8 cellular contexts compared by ENCODE assay signal in the genomic region with DNA sequence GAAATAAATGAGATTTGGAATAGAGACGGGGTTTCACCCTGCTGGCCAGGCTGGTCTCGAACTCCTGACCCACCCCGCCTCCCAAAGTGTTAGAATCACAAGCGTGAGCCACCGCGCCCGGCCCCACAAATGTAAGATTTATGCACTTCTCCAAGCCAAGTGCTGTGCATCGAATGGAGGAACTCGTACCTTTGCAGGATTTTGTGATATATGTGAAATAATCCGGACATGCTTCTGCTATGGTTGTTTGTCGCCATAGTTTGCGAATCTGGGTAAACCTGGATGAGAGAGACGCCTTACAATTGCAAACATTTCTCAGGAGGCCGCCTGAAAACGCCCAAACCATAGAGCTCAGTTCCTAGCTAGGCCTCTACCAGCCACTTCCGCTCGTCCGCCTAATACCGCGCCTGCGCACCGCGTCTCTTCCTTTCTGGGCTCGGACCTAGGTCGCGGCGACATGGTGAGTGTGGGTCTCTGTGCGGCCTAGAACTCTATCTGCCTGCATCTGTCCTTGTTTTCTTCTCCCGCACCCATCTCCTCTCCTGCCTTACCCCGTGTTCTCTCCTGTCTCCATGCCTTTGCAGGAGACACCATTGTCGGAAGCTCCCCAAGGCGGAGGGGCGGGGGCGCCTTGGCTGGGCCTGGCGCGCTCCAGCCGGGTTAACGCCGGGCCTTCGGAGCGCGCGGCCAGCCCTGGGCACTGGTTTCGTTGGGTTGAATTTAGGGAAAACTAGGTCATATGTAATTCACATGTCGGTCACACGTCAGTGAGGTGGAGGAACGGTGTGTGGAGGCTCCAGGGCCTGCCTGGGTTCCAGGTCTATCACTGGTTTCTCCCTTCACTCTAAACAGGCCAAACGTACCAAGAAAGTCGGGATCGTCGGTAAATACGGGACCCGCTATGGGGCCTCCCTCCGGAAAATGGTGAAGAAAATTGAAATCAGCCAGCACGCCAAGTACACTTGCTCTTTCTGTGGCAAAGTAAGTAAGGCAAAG. TPM values are rescaled to one million over a fixed set of nuclear protein-coding genes. Genes with fewer than 3 reads are reported as not detected.
A peak's percentile ranks its signal among the peaks of the same experiment; 100 is the strongest.
DNase-seq lines count a peak whose midpoint lies in the region; ATAC-seq, FAIRE-seq and TF ChIP-seq lines count a peak whose summit lies in the region.

A gene (plus strand): TSS at position 427 of the 996 bp plus-strand sequence. CDS start 31 bp downstream, at position 458.

- DNase-seq in NCI-H2107 treated with DMSO at 0.1 percent for 48 hours (lab: John Stamatoyannopoulos, UW; ENCODE audit: unreplicated experiment) (peak; percentile 90), body of pancreas (peak; percentile 93 to 95 (median 95)), iPS DF 4.7 (ENCODE audit: extremely low read depth, low spot score) (peak; percentile 89), sigmoid colon (peak; percentile 95)

- TF ChIP-seq EP300 in sigmoid colon (IDR thresholded peaks at IDR 0.05), result no peak

- peaks cover 0 to 21% of the 10 kb centered on the region in 2 donors for H3K36me3 ChIP-seq in body of pancreas (replicated peaks in 1 of 2; ENCODE audit: insufficient read depth in 1 of 2, low read depth in 2 of 2)
- peaks cover 16 to 43% (median 34%) of the 10 kb centered on the region in 4 donors for H3K36me3 ChIP-seq in sigmoid colon

- H3K4me3 ChIP-seq in body of pancreas (peak within 1 kb of the TSS; percentile 59 to 79), sigmoid colon (peak within 1 kb of the TSS; percentile 61 to 83 (median 74))

- ATAC-seq in GM18520 (IDR thresholded peaks at IDR 0.05; ENCODE audit: unreplicated experiment), result peak; percentile 87
- ATAC-seq in HG03064 (IDR thresholded peaks at IDR 0.05; ENCODE audit: low read depth, unreplicated experiment), result peak; percentile 85
- ATAC-seq in body of pancreas, result peak; percentile 99

- TF ChIP-seq POLR2A in body of pancreas (IDR thresholded peaks at IDR 0.05), result peak; percentile 79 to 97 (median 97)
- peak; percentile 91 to 93 for TF ChIP-seq POLR2A in sigmoid colon (IDR thresholded peaks at IDR 0.05)

- H3K9me3 ChIP-seq in body of pancreas (no peaks in the 10 kb centered on the region), sigmoid colon (no peaks in the 10 kb centered on the region)

- FAIRE-seq in TTC549 (lab: Jason Lieb, UNC), result peak; percentile 25

- H3K27ac ChIP-seq in 22Rv1, result peak within 1 kb of the TSS; percentile 80
- H3K27ac ChIP-seq in body of pancreas, result peak within 1 kb of the TSS; percentile 62 to 79 (median 72)
- peak within 1 kb of the TSS; percentile 82 to 88 (median 86) for H3K27ac ChIP-seq in sigmoid colon

- WGBS in body of pancreas, 2 donors, result 0 to 1% methylated on average over 47 to 55 of the region's 55 CpGs
- 1 to 2% methylated on average over 55 of the region's 55 CpGs for WGBS in sigmoid colon, 2 donors

- H3K4me1 ChIP-seq in body of pancreas (peaks cover 34% of the 10 kb centered on the region), sigmoid colon (peaks cover 0 to 51% (median 31%) of the 10 kb centered on the region in 4 donors)

- TF ChIP-seq CTCF in 22Rv1 (IDR thresholded peaks at IDR 0.05) (no peak), body of pancreas (IDR thresholded peaks at IDR 0.05) (peak in 1 of 7 experiments; percentile 5), sigmoid colon (IDR thresholded peaks at IDR 0.05) (no peak)

- intact Hi-C loops in body of pancreas (cut with DNase I) (no loop called here), sigmoid colon (cut with DNase I) (no loop called here)

- H3K27me3 ChIP-seq in body of pancreas (no peaks in the 10 kb centered on the region), sigmoid colon (no peaks in the 10 kb centered on the region)

RNA-seq across cellular contexts. Expression of the gene that starts here (rescaled TPM):
- 1,000 to 10,000 TPM in 1 of 2 donors, 100 to 1,000 TPM in 1; 452 to 1,069 TPM for total RNA-seq in body of pancreas
- total RNA-seq in sigmoid colon, result 1,000 to 10,000 TPM in 3 of 4 donors, 100 to 1,000 TPM in 1; 991 to 2,007 (median 1,382) TPM
- polyA plus RNA-seq in sigmoid colon, result 1,000 to 10,000 TPM; 3,342 to 6,789 (median 3,480) TPM

Comparison
In these comparisons a context has a peak if more than half of its experiments do, and no peak if none do; other contexts are left out.
1. Peak in every context shown above with its lines: DNase-seq, ATAC-seq, H3K4me3 ChIP-seq and H3K27ac ChIP-seq.